In the genomic region with DNA sequence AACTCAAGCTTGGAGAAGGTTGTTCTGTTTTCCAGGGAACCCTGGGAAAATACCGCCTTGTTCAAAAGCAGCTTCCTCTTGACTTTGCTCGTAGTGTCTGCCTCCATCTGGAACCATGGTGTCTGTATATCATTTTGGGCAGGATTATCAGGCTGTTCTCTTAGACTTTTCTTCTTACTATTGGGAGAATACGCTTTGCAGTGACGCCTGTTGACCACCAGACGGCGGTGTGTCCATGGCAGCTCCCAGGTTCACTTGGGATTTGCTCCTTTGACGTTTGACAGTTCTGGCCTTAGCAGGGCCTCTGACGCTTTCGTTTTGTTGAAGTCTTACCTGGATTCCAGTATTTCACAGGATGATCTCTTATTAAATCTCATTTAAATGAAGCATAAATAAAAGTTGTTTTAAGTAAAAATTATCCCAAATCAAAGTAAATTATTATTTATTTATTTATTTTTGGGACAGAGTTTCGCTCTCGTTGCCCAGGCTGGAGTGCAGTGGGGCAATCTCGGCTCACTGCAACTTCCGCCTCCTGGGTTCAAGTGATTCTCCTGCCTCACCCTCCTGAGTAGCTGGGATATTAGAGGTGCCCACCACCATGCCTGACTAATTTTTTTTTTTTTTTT, we compare ENCODE assay signal across 9 cellular contexts. TPM values are rescaled to one million over a fixed set of nuclear protein-coding genes. Genes with fewer than 3 reads are reported as not detected.
DNase-seq lines count a peak whose midpoint lies in the region; ATAC-seq and TF ChIP-seq lines count a peak whose summit lies in the region.
"Had no signal": no experiment of that assay in that cellular context is flagged by ENCODE, and none has a peak within 500 bp of the region (broad histone marks: within the 10 kb centered on the region; RNA-seq: fewer than 3 reads in every experiment).

No MANE protein-coding gene starts in this region.

- intact Hi-C loops in Panc1 (cut with micrococcal nuclease; ENCODE audit: unreplicated experiment) = no loop called here
- intact Hi-C loops in heart left ventricle (cut with DNase I) = loop anchor here in 8 of 10 donors (2.0 to 10.0 kb wide), 11 partner anchors 66 to 449 kb away; a partner anchor contains a TSS

- DNase-seq in AG04449 (ENCODE audit: low read depth, low spot score) (no peak), HuH-7.5 (ENCODE audit: low spot score) (peak; percentile 16), Panc1 (ENCODE audit: low read depth, low spot score) (peak; percentile 76), heart left ventricle (peak in 4 of 5 donors; percentile 50 to 60 (median 54)), retina (peak; percentile 58)
- DNase-seq in activated naive CD4-positive, alpha-beta T cell treated with anti-CD3 and anti-CD28 coated beads, Interleukin-2, amount 10 ng/mL, durations not matched to agents 7 days and 5 days = peak; percentile 59

- H3K4me3 ChIP-seq in AG04449 (ENCODE audit: low read depth, low read length) (no peak overlapping the region), Panc1 (ENCODE audit: low read depth in 2 of 2, low read length in 2 of 2) (no peak overlapping the region), heart left ventricle (no peak overlapping the region)

- peaks cover 10% of the 10 kb centered on the region for H3K36me3 Mint-ChIP-seq in activated naive CD4-positive, alpha-beta T cell treated with anti-CD3 and anti-CD28 coated beads, Interleukin-2, amount 10 ng/mL, durations not matched to agents 7 days and 5 days
- H3K36me3 Mint-ChIP-seq in stimulated activated memory B cell treated with anti-CD40 and anti-IgM and Interleukin-4, amounts not matched to agents 10 μg/mL and 1 μg/mL and 100 μg/mL, for 72 hours = peaks cover 49% of the 10 kb centered on the region

- no peak overlapping the region for H3K27ac Mint-ChIP-seq in activated naive CD4-positive, alpha-beta T cell treated with anti-CD3 and anti-CD28 coated beads, Interleukin-2, amount 10 ng/mL, durations not matched to agents 7 days and 5 days
- H3K27ac Mint-ChIP-seq in stimulated activated memory B cell treated with anti-CD40 and anti-IgM and Interleukin-4, amounts not matched to agents 10 μg/mL and 1 μg/mL and 100 μg/mL, for 72 hours = no peak overlapping the region

- in situ Hi-C loops in Panc1 (cut with HindIII; ENCODE audit: low pct_unique_long_range_greater_than_20kb, low sequenced_read_pairs) = no loop called here

- TF ChIP-seq CTCF in AG04449 (IDR thresholded peaks at IDR 0.05; ENCODE audit: insufficient read depth, low read length, missing control alignments) (peak; percentile 95), Panc1 (IDR thresholded peaks at IDR 0.05) (peak; percentile 97), heart left ventricle (IDR thresholded peaks at IDR 0.05) (peak; percentile 89 to 99 (median 96))

- no peak overlapping the region for H3K4me3 Mint-ChIP-seq in activated naive CD4-positive, alpha-beta T cell treated with anti-CD3 and anti-CD28 coated beads, Interleukin-2, amount 10 ng/mL, durations not matched to agents 7 days and 5 days
- H3K4me3 Mint-ChIP-seq in stimulated activated memory B cell treated with anti-CD40 and anti-IgM and Interleukin-4, amounts not matched to agents 10 μg/mL and 1 μg/mL and 100 μg/mL, for 72 hours = no peak overlapping the region

- H3K36me3 ChIP-seq in Panc1 (ENCODE audit: control insufficient read depth, insufficient read depth, low read length) (no peaks in the 10 kb centered on the region), heart left ventricle (peaks cover 0 to 35% (median 22%) of the 10 kb centered on the region in 9 donors)

- peaks cover 9% of the 10 kb centered on the region for H3K4me1 Mint-ChIP-seq in activated naive CD4-positive, alpha-beta T cell treated with anti-CD3 and anti-CD28 coated beads, Interleukin-2, amount 10 ng/mL, durations not matched to agents 7 days and 5 days
- H3K4me1 Mint-ChIP-seq in stimulated activated memory B cell treated with anti-CD40 and anti-IgM and Interleukin-4, amounts not matched to agents 10 μg/mL and 1 μg/mL and 100 μg/mL, for 72 hours = peaks cover 20% of the 10 kb centered on the region

- H3K27me3 ChIP-seq in Panc1 (ENCODE audit: control insufficient read depth, insufficient read depth, low read length) = no peaks in the 10 kb centered on the region
- no peaks in the 10 kb centered on the region for H3K27me3 ChIP-seq in heart left ventricle

- H3K27me3 Mint-ChIP-seq in activated naive CD4-positive, alpha-beta T cell treated with anti-CD3 and anti-CD28 coated beads, Interleukin-2, amount 10 ng/mL, durations not matched to agents 7 days and 5 days = no peaks in the 10 kb centered on the region
- H3K27me3 Mint-ChIP-seq in stimulated activated memory B cell treated with anti-CD40 and anti-IgM and Interleukin-4, amounts not matched to agents 10 μg/mL and 1 μg/mL and 100 μg/mL, for 72 hours = no peaks in the 10 kb centered on the region

- no peak for TF ChIP-seq POLR2A in heart left ventricle (IDR thresholded peaks at IDR 0.05)

- H3K9me3 Mint-ChIP-seq in activated naive CD4-positive, alpha-beta T cell treated with anti-CD3 and anti-CD28 coated beads, Interleukin-2, amount 10 ng/mL, durations not matched to agents 7 days and 5 days = no peaks in the 10 kb centered on the region
- H3K9me3 Mint-ChIP-seq in stimulated activated memory B cell treated with anti-CD40 and anti-IgM and Interleukin-4, amounts not matched to agents 10 μg/mL and 1 μg/mL and 100 μg/mL, for 72 hours = peaks cover 3% of the 10 kb centered on the region

- POLR2A ChIA-PET in AG04449 (lab: Yijun Ruan, JAX) = interaction anchor here (0.8 kb wide), 1 partner anchor 17 kb away, joined by 3 read pairs; no protein-coding TSS in a partner anchor
- POLR2A ChIA-PET in Panc1 (lab: Charles Lee) = no interaction called here

- H3K4me1 ChIP-seq in Panc1 (ENCODE audit: control insufficient read depth, insufficient read depth, low read length) = no peaks in the 10 kb centered on the region
- H3K4me1 ChIP-seq in heart left ventricle = peaks cover 15 to 56% (median 42%) of the 10 kb centered on the region in 12 donors

- H3K9me3 ChIP-seq in Panc1 (ENCODE audit: control insufficient read depth, insufficient read depth, low read depth, low read length) = no peaks in the 10 kb centered on the region
- no peaks in the 10 kb centered on the region for H3K9me3 ChIP-seq in heart left ventricle

- ATAC-seq in GM18498 (IDR thresholded peaks at IDR 0.05; ENCODE audit: unreplicated experiment) (peak; percentile 62), Panc1 (peak; percentile 71; the same call in 1 of the 2 replicates), heart left ventricle (peak in 2 of 4 donors; percentile 33 to 42)
- no peak for ATAC-seq in stimulated activated memory B cell treated with anti-CD40 and anti-IgM and Interleukin-4, amounts not matched to agents 10 μg/mL and 1 μg/mL and 100 μg/mL, for 72 hours

- no peak overlapping the region for H3K27ac ChIP-seq in Panc1 (ENCODE audit: low read length)
- H3K27ac ChIP-seq in heart left ventricle = peak overlapping the region in 5 of 12 donors; percentile 9 to 70 (median 52)

- 42 to 46% (median 44%) methylated on average over 13 of the region's 13 CpGs for WGBS in heart left ventricle, 4 donors

- CTCF ChIA-PET in AG04449 (lab: Yijun Ruan, JAX) (interaction anchor here (0.6 to 7.8 kb wide), 45 partner anchors 7 to 1442 kb away, joined by 3 to 89 read pairs (median 4); no protein-coding TSS in a partner anchor), Panc1 (lab: Charles Lee) (interaction anchor here (1.1 kb wide), 1 partner anchor 324 kb away, joined by 4 read pairs; no protein-coding TSS in a partner anchor)
- CTCF ChIA-PET in activated naive CD4-positive, alpha-beta T cell treated with anti-CD3 and anti-CD28 coated beads, Interleukin-2, amount 10 ng/mL, durations not matched to agents 7 days and 5 days (lab: Charles Lee) = interaction anchor here (0.7 to 2.4 kb wide), 21 partner anchors 10 to 567 kb away, joined by 3 to 11 read pairs (median 4); no protein-coding TSS in a partner anchor

- BruUV-seq in Panc1 (replicated peaks; lab: Mats Ljungman, UMichigan) = no TSS peak

RNA-seq across cellular contexts. Expression of a gene that starts 41.8 kb away (rescaled TPM):
- total RNA-seq in Panc1 (2021; ENCODE audit: unreplicated experiment) (not detected), heart left ventricle (not detected)
- not detected for polyA plus RNA-seq in Panc1 (2012; ENCODE audit: insufficient read length)
- polyA plus RNA-seq in heart left ventricle = not detected
- total RNA-seq: lower leg skin had no signal
